Comparison of ENCODE assay signal across 1 cellular context in genomic region chr21:35239811-35240219, GRCh38.
TF ChIP-seq lines count a peak whose summit lies in the region.

No MANE protein-coding gene starts in this region.

TF ChIP-seq in HEK293, 187 proteins besides CTCF, POLR2A, EP300 and RAD21 (continued from another document and continues in another):
- TF ChIP-seq HIC1 (tag by site-specific recombination; IDR thresholded peaks at IDR 0.05) (no peak), ZNF792 (tag by site-specific recombination; IDR thresholded peaks at IDR 0.05) (no peak), ZNF335 (tag by site-specific recombination; conservative IDR thresholded peaks at IDR 0.05) (peak; percentile 83), KLF1 (tag by site-specific recombination; IDR thresholded peaks at IDR 0.05) (no peak), ZBTB10 (tag by site-specific recombination; IDR thresholded peaks at IDR 0.05) (no peak), ZNF223 (tag by site-specific recombination; IDR thresholded peaks at IDR 0.05) (no peak), GFI1B (tag by site-specific recombination; IDR thresholded peaks at IDR 0.05) (no peak), MZF1 (tag by site-specific recombination; IDR thresholded peaks at IDR 0.05; ENCODE audit: borderline replicate concordance) (peak; percentile 89; the same call in 1 of the 2 replicates), ZNF600 (tag by site-specific recombination; IDR thresholded peaks at IDR 0.05) (0 out of 2 replicates have a peak, but pooled peaks have one; percentile 10), ZNF175 (tag by site-specific recombination; IDR thresholded peaks at IDR 0.05) (no peak), ZNF692 (tag by site-specific recombination; IDR thresholded peaks at IDR 0.05) (no peak), ATF2 (tag by site-specific recombination; IDR thresholded peaks at IDR 0.05; ENCODE audit: low read depth) (no peak), TRIM28 (IDR thresholded peaks at IDR 0.05; ENCODE audit: borderline replicate concordance, low read length) (peak; percentile 73), SCRT1 (tag by site-specific recombination; IDR thresholded peaks at IDR 0.05; ENCODE audit: borderline replicate concordance) (no peak), ZNF362 (tag by site-specific recombination; IDR thresholded peaks at IDR 0.05) (no peak), ZNF670 (tag by site-specific recombination; IDR thresholded peaks at IDR 0.05; ENCODE audit: low read depth) (no peak), ZNF704 (tag by site-specific recombination; IDR thresholded peaks at IDR 0.05) (no peak), ZNF266 (tag by site-specific recombination; IDR thresholded peaks at IDR 0.05; ENCODE audit: low read depth) (no peak), ZNF843 (tag by site-specific recombination; IDR thresholded peaks at IDR 0.05) (no peak), MYNN (tag by site-specific recombination; IDR thresholded peaks at IDR 0.05; ENCODE audit: borderline replicate concordance) (no peak), ZNF214 (tag by site-specific recombination; IDR thresholded peaks at IDR 0.05; ENCODE audit: borderline replicate concordance) (no peak), REST (tag by site-specific recombination; IDR thresholded peaks at IDR 0.05) (no peak), ZBTB21 (tag by site-specific recombination; IDR thresholded peaks at IDR 0.05) (0 out of 2 replicates have a peak, but pooled peaks have one; percentile 15), ZNF610 (tag by site-specific recombination; IDR thresholded peaks at IDR 0.05; ENCODE audit: borderline replicate concordance) (no peak), KLF7 (tag by site-specific recombination; IDR thresholded peaks at IDR 0.05; ENCODE audit: borderline replicate concordance) (no peak), YY1 (tag by site-specific recombination; IDR thresholded peaks at IDR 0.05) (no peak), ZBTB26 (tag by site-specific recombination; optimal IDR thresholded peaks at IDR 0.05) (no peak), ZNF148 (tag by site-specific recombination; IDR thresholded peaks at IDR 0.05; ENCODE audit: borderline replicate concordance) (no peak), ZNF350 (tag by site-specific recombination; IDR thresholded peaks at IDR 0.05) (no peak), ZNF830 (tag by site-specific recombination; IDR thresholded peaks at IDR 0.05; ENCODE audit: low read depth) (no peak), PRDM1 (tag by site-specific recombination; IDR thresholded peaks at IDR 0.05) (no peak), ZNF37A (tag by site-specific recombination; IDR thresholded peaks at IDR 0.05) (no peak), OSR2 (tag by site-specific recombination; IDR thresholded peaks at IDR 0.05) (peak; percentile 85), ZNF366 (tag by site-specific recombination; conservative IDR thresholded peaks at IDR 0.05) (no peak), KLF10 (tag by site-specific recombination; IDR thresholded peaks at IDR 0.05) (0 out of 2 replicates have a peak, but pooled peaks have one; percentile 30), ZNF560 (tag by site-specific recombination; IDR thresholded peaks at IDR 0.05; ENCODE audit: borderline replicate concordance) (no peak), ZNF140 (tag by site-specific recombination; IDR thresholded peaks at IDR 0.05) (no peak), ZNF449 (tag by site-specific recombination; IDR thresholded peaks at IDR 0.05) (no peak), ZNF146 (tag by site-specific recombination; IDR thresholded peaks at IDR 0.05) (no peak), ZNF501 (tag by site-specific recombination; IDR thresholded peaks at IDR 0.05) (no peak), FEZF1 (tag by site-specific recombination; IDR thresholded peaks at IDR 0.05) (peak; percentile 93)
